Comparison of ENCODE assay signal across 8 cellular contexts in genomic region chr3:57164606-57165573, GRCh38. TPM values are rescaled to one million over a fixed set of nuclear protein-coding genes. Genes with fewer than 3 reads are reported as not detected.
DNase-seq lines count a peak whose midpoint lies in the region; ATAC-seq lines count a peak whose summit lies in the region.

Gene IL17RD (minus strand): TSS chr3:57165353. CDS start chr3:57165286, 67 bp downstream.

- peaks cover 19% of the 10 kb centered on the region for H3K4me1 ChIP-seq in CD4-positive, CD25-positive, alpha-beta regulatory T cell (ENCODE audit: control insufficient read depth, insufficient read depth, low read length, poor library complexity, severe bottlenecking)

- peak within 1 kb of the TSS in 1 of 3 donors; percentile 22 for H3K27ac Mint-ChIP-seq in CD4-positive, CD25-positive, alpha-beta regulatory T cell
- H3K27ac Mint-ChIP-seq in activated CD4-positive, alpha-beta T cell treated with anti-CD3 and anti-CD28 coated beads, Interleukin-2, amount 10 ng/mL, durations not matched to agents 24 days and 14 days = peak within 1 kb of the TSS; percentile 26
- H3K27ac Mint-ChIP-seq in effector memory CD8-positive, alpha-beta T cell = peak within 1 kb of the TSS in 1 of 2 donors; percentile 59
- H3K27ac Mint-ChIP-seq in memory B cell = no peak within 1 kb of the TSS

- no peaks in the 10 kb centered on the region for H3K36me3 Mint-ChIP-seq in CD4-positive, CD25-positive, alpha-beta regulatory T cell
- H3K36me3 Mint-ChIP-seq in activated CD4-positive, alpha-beta T cell treated with anti-CD3 and anti-CD28 coated beads, Interleukin-2, amount 10 ng/mL, durations not matched to agents 24 days and 14 days (ENCODE audit: low read depth) = no peaks in the 10 kb centered on the region
- peaks cover 2% of the 10 kb centered on the region for H3K36me3 Mint-ChIP-seq in effector memory CD8-positive, alpha-beta T cell (ENCODE audit: insufficient read depth)
- no peaks in the 10 kb centered on the region for H3K36me3 Mint-ChIP-seq in memory B cell

- H3K27me3 ChIP-seq in CD4-positive, CD25-positive, alpha-beta regulatory T cell (ENCODE audit: control insufficient read depth, insufficient read depth, low read length) = peaks cover 48% of the 10 kb centered on the region

- intact Hi-C loops in activated CD4-positive, alpha-beta T cell treated with anti-CD3 and anti-CD28 coated beads, Interleukin-2, amount 10 ng/mL, durations not matched to agents 24 days and 14 days (cut with micrococcal nuclease) = loop anchor here (5.0 kb wide), 1 partner anchor 63 kb away; no protein-coding TSS in a partner anchor

- no peaks in the 10 kb centered on the region for H3K36me3 ChIP-seq in CD4-positive, CD25-positive, alpha-beta regulatory T cell (ENCODE audit: control insufficient read depth, insufficient read depth, low read length)

- peak in 2 of 3 donors; percentile 16 to 44 for DNase-seq in CD4-positive, CD25-positive, alpha-beta regulatory T cell
- DNase-seq in H4 (ENCODE audit: low spot score) (peak; percentile 53), NCI-H2171 treated with DMSO at 0.1 percent for 48 hours (lab: John Stamatoyannopoulos, UW) (peak; percentile 42), memory B cell (ENCODE audit: low spot score in 2 of 2) (peak; percentile 29 to 37)
- peak; percentile 80 for DNase-seq in activated CD4-positive, alpha-beta T cell treated with anti-CD3 and anti-CD28 coated beads, Interleukin-2, amount 10 ng/mL, durations not matched to agents 24 days and 14 days
- peak in 1 of 3 experiments; percentile 20 for DNase-seq in effector memory CD8-positive, alpha-beta T cell
- DNase-seq in stimulated activated CD8-positive, alpha-beta memory T cell treated with anti-CD3 and anti-CD28 coated beads, Interleukin-12 subunit alpha, Interleukin-12 subunit beta, amount 100 ng/mL, for 1 hour (ENCODE audit: low read depth) = peak; percentile 8

- peak within 1 kb of the TSS; percentile 79 to 88 (median 84) for H3K4me3 Mint-ChIP-seq in CD4-positive, CD25-positive, alpha-beta regulatory T cell
- peak within 1 kb of the TSS; percentile 88 for H3K4me3 Mint-ChIP-seq in activated CD4-positive, alpha-beta T cell treated with anti-CD3 and anti-CD28 coated beads, Interleukin-2, amount 10 ng/mL, durations not matched to agents 24 days and 14 days
- H3K4me3 Mint-ChIP-seq in effector memory CD8-positive, alpha-beta T cell = peak within 1 kb of the TSS; percentile 82 to 92
- H3K4me3 Mint-ChIP-seq in memory B cell = peak within 1 kb of the TSS; percentile 82

- peaks cover 79% of the 10 kb centered on the region for H3K27me3 Mint-ChIP-seq in CD4-positive, CD25-positive, alpha-beta regulatory T cell
- H3K27me3 Mint-ChIP-seq in activated CD4-positive, alpha-beta T cell treated with anti-CD3 and anti-CD28 coated beads, Interleukin-2, amount 10 ng/mL, durations not matched to agents 24 days and 14 days = peaks cover 73% of the 10 kb centered on the region
- H3K27me3 Mint-ChIP-seq in effector memory CD8-positive, alpha-beta T cell = peaks cover 62 to 87% of the 10 kb centered on the region in 2 donors
- H3K27me3 Mint-ChIP-seq in memory B cell = peaks cover 32% of the 10 kb centered on the region

- peaks cover 0 to 7% (median 0%) of the 10 kb centered on the region in 7 donors for H3K9me3 Mint-ChIP-seq in CD4-positive, CD25-positive, alpha-beta regulatory T cell
- H3K9me3 Mint-ChIP-seq in activated CD4-positive, alpha-beta T cell treated with anti-CD3 and anti-CD28 coated beads, Interleukin-2, amount 10 ng/mL, durations not matched to agents 24 days and 14 days = no peaks in the 10 kb centered on the region
- no peaks in the 10 kb centered on the region for H3K9me3 Mint-ChIP-seq in effector memory CD8-positive, alpha-beta T cell
- H3K9me3 Mint-ChIP-seq in memory B cell = no peaks in the 10 kb centered on the region

- ATAC-seq in CD4-positive, CD25-positive, alpha-beta regulatory T cell (ENCODE audit: low read depth in 2 of 2) = peak in 1 of 2 donors; percentile 40
- peak; percentile 56 for ATAC-seq in effector memory CD8-positive, alpha-beta T cell (replicated peaks)
- ATAC-seq in memory B cell (ENCODE audit: low read depth) (peak; percentile 65), GM19395 (IDR thresholded peaks at IDR 0.05; ENCODE audit: unreplicated experiment) (no peak)

- no peaks in the 10 kb centered on the region for H3K9me3 ChIP-seq in CD4-positive, CD25-positive, alpha-beta regulatory T cell (ENCODE audit: control insufficient read depth in 2 of 2, low read length in 2 of 2)

- peaks cover 0 to 17% (median 10%) of the 10 kb centered on the region in 4 donors for H3K4me1 Mint-ChIP-seq in CD4-positive, CD25-positive, alpha-beta regulatory T cell
- peaks cover 8% of the 10 kb centered on the region for H3K4me1 Mint-ChIP-seq in activated CD4-positive, alpha-beta T cell treated with anti-CD3 and anti-CD28 coated beads, Interleukin-2, amount 10 ng/mL, durations not matched to agents 24 days and 14 days
- peaks cover 5 to 10% of the 10 kb centered on the region in 2 donors for H3K4me1 Mint-ChIP-seq in effector memory CD8-positive, alpha-beta T cell (ENCODE audit: low read depth in 2 of 2)
- H3K4me1 Mint-ChIP-seq in memory B cell = peaks cover 10% of the 10 kb centered on the region

- no peak within 1 kb of the TSS for H3K27ac ChIP-seq in CD4-positive, CD25-positive, alpha-beta regulatory T cell (ENCODE audit: insufficient read depth, low read length, poor library complexity, severe bottlenecking)

- no peak within 1 kb of the TSS for H3K4me3 ChIP-seq in CD4-positive, CD25-positive, alpha-beta regulatory T cell (ENCODE audit: low read depth, low read length)

RNA-seq across cellular contexts. Expression of gene IL17RD, which starts in this region (rescaled TPM):
- total RNA-seq in CD4-positive, CD25-positive, alpha-beta regulatory T cell = not detected
- polyA plus RNA-seq in CD4-positive, CD25-positive, alpha-beta regulatory T cell = not detected
- 0.55 and 0.56 TPM in 2 replicates for total RNA-seq in H4 (2014; rRNA removed; shearing (Covaris generic))
- 0.14 and 0.26 TPM in 2 replicates for total RNA-seq in activated CD4-positive, alpha-beta T cell treated with anti-CD3 and anti-CD28 coated beads, Interleukin-2, amount 10 ng/mL, durations not matched to agents 24 days and 14 days

Comparison
In these comparisons a context has a peak if more than half of its experiments do, and no peak if none do; other contexts are left out.
1. Peak in DNase-seq in CD4-positive, CD25-positive, alpha-beta regulatory T cell; RNA of the gene not detected or under 1 TPM.
2. Peak in DNase-seq in H4; RNA of the gene not detected or under 1 TPM.
3. Peak in DNase-seq in activated CD4-positive, alpha-beta T cell treated with anti-CD3 and anti-CD28 coated beads, Interleukin-2, amount 10 ng/mL, durations not matched to agents 24 days and 14 days; RNA of the gene not detected or under 1 TPM.